Comparison of ENCODE assay signal across 6 cellular contexts in the genomic region with DNA sequence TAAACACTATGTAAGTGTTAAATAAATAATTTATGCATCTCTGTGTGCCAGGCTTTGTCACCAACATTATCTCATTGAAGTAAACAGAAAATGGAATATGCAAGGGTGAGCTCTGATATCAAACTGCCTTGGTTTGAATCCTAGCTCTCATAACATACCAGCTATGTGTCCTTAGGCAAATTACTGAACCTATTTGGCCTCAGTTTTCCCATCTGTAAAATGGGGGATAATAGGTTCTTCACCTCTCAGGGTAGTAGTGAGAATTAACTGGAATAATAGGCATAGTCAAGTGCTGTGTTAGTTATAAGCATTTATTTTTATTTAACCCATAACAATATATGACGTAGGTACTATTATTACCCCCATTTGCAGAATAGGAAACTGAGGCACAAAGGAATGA.
"Had no signal": no experiment of that assay in that cellular context is flagged by ENCODE, and none has a peak within 500 bp of the region (broad histone marks: within the 10 kb centered on the region; RNA-seq: fewer than 3 reads in every experiment).

No MANE protein-coding gene starts in this region.

- H3K4me2 ChIP-seq: KMS-11 had no signal

- FAIRE-seq: HTR-8/SVneo had no signal

- DNase-seq: IMR-90, KBM-7, KG1 had no signal

- H3K9ac ChIP-seq: KMS-11 had no signal

- H3K27ac ChIP-seq: HL-60, KMS-11 had no signal
